8 cellular contexts compared by ENCODE assay signal in the genomic region with DNA sequence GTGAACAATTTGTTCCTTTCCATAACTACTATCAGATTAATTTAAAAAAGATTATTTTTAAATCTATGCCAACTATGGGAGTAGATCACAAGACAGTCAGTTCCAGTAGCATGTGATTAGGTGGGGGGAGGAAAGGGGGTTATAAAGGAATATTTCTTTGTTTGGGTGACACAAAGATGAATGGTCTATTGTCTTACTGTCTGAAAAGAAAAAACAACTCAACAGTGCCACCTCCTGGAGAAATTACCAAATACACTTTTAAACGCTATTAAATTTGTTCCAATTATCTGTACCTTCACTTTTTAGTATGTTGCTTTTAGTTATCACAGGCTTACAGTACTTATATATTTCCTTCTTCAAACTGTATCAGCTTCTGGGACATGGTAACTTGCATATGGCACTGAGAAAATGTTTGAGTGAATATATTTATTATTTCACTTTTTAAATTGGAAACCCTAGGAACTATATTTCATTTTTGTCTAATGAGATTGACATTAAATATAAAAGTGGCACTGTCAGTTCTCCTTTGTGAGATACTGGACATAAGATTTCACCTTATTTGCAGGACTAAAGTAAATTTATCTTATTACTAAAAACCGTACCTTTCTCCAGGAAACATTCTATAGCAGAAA. TPM values are rescaled to one million over a fixed set of nuclear protein-coding genes. Genes with fewer than 3 reads are reported as not detected.
A peak's percentile ranks its signal among the peaks of the same experiment; 100 is the strongest.
DNase-seq lines count a peak whose midpoint lies in the region; ATAC-seq, FAIRE-seq and TF ChIP-seq lines count a peak whose summit lies in the region.

No MANE protein-coding gene starts in this region.

- no peak overlapping the region for H3K4me2 ChIP-seq in Loucy (ENCODE audit: low read depth, low read length, poor library complexity, severe bottlenecking)

- H4K20me1 ChIP-seq in Loucy (ENCODE audit: insufficient read depth, low read length, poor library complexity, severe bottlenecking) = peaks cover 9% of the 10 kb centered on the region

- no peak overlapping the region for H3K9ac ChIP-seq in Loucy (ENCODE audit: low read depth, low read length, poor library complexity, severe bottlenecking)

- DNase-seq in coronary artery (ENCODE audit: low spot score) (no peak), lung (ENCODE audit: low spot score) (no peak)
- DNase-seq in effector CD8-positive, alpha-beta T cell (lab: John Stamatoyannopoulos, UW) = no peak

- ATAC-seq in lung (ENCODE audit: insufficient read depth, low FRiP score) (no peak), HG03139 (IDR thresholded peaks at IDR 0.05; ENCODE audit: unreplicated experiment) (no peak), HG02623 (IDR thresholded peaks at IDR 0.05; ENCODE audit: unreplicated experiment) (no peak)

- H3K9me2 ChIP-seq in Loucy (replicated peaks; ENCODE audit: low read depth, low read length) = no peaks in the 10 kb centered on the region

- peak; percentile 96 for FAIRE-seq in G401.6 (lab: Jason Lieb, UNC)

- H3K27ac ChIP-seq in coronary artery (no peak overlapping the region), lung (ENCODE audit: low read depth in 1 of 2, low read length in 1 of 2) (no peak overlapping the region)

- H3K4me3 ChIP-seq in Loucy (ENCODE audit: low read length, poor library complexity, severe bottlenecking) (no peak overlapping the region), coronary artery (no peak overlapping the region), lung (no peak overlapping the region)

- 43 to 48% methylated on average over 2 of the region's 2 CpGs for WGBS in lung, 2 donors

- peaks cover 25% of the 10 kb centered on the region; the same call in 1 of the 2 replicates for H3K36me3 ChIP-seq in Loucy (ENCODE audit: insufficient read depth, low read length)
- H3K36me3 ChIP-seq in lung (ENCODE audit: control insufficient read depth in 2 of 2, insufficient read depth in 2 of 2, low read length in 2 of 2) = peaks cover 7 to 10% of the 10 kb centered on the region in 2 donors

- H3K4me1 ChIP-seq in Loucy (ENCODE audit: insufficient read depth, low read length, poor library complexity, severe bottlenecking) (peaks cover 28% of the 10 kb centered on the region), lung (ENCODE audit: control insufficient read depth in 2 of 2, insufficient read depth in 2 of 2, low read length in 2 of 2) (peaks cover 1 to 4% of the 10 kb centered on the region in 2 donors)

- H2AFZ ChIP-seq in Loucy (ENCODE audit: low read length) = peak overlapping the region; percentile 2; the same call in 1 of the 2 replicates

- H3K79me2 ChIP-seq in Loucy (ENCODE audit: insufficient read depth, low read length) = peaks cover 27% of the 10 kb centered on the region

- H3K9me3 ChIP-seq in Loucy (ENCODE audit: insufficient read depth, low read depth, low read length) (no peaks in the 10 kb centered on the region), lung (ENCODE audit: control insufficient read depth in 2 of 2, insufficient read depth in 1 of 2, low read length in 1 of 2) (no peaks in the 10 kb centered on the region)

- H3K27me3 ChIP-seq in Loucy (ENCODE audit: insufficient read depth, low read length, poor library complexity, severe bottlenecking) = no peaks in the 10 kb centered on the region
- no peaks in the 10 kb centered on the region for H3K27me3 ChIP-seq in lung (ENCODE audit: control insufficient read depth, insufficient read depth)

- no peaks in the 10 kb centered on the region for H3F3A ChIP-seq in Loucy (ENCODE audit: low read depth)

- TF ChIP-seq CTCF in Loucy (conservative IDR thresholded peaks at IDR 0.05; ENCODE audit: low read length) (peak; percentile 73), coronary artery (IDR thresholded peaks at IDR 0.05) (peak; percentile 31), lung (IDR thresholded peaks at IDR 0.05; ENCODE audit: control extremely low read depth, extremely low read depth) (peak; percentile 57)

TF ChIP-seq in PFSK-1, 5 proteins besides CTCF, POLR2A, EP300 and RAD21:
- TF ChIP-seq, protein P1, sequence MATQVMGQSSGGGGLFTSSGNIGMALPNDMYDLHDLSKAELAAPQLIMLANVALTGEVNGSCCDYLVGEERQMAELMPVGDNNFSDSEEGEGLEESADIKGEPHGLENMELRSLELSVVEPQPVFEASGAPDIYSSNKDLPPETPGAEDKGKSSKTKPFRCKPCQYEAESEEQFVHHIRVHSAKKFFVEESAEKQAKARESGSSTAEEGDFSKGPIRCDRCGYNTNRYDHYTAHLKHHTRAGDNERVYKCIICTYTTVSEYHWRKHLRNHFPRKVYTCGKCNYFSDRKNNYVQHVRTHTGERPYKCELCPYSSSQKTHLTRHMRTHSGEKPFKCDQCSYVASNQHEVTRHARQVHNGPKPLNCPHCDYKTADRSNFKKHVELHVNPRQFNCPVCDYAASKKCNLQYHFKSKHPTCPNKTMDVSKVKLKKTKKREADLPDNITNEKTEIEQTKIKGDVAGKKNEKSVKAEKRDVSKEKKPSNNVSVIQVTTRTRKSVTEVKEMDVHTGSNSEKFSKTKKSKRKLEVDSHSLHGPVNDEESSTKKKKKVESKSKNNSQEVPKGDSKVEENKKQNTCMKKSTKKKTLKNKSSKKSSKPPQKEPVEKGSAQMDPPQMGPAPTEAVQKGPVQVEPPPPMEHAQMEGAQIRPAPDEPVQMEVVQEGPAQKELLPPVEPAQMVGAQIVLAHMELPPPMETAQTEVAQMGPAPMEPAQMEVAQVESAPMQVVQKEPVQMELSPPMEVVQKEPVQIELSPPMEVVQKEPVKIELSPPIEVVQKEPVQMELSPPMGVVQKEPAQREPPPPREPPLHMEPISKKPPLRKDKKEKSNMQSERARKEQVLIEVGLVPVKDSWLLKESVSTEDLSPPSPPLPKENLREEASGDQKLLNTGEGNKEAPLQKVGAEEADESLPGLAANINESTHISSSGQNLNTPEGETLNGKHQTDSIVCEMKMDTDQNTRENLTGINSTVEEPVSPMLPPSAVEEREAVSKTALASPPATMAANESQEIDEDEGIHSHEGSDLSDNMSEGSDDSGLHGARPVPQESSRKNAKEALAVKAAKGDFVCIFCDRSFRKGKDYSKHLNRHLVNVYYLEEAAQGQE (IDR thresholded peaks at IDR 0.05; ENCODE audit: insufficient read depth in 1 of 2, low read depth in 2 of 2, low read length in 2 of 2) = no peak
- peak; percentile 39; the same call in 1 of the 2 replicates for TF ChIP-seq POLR2AphosphoS5 (IDR thresholded peaks at IDR 0.05; ENCODE audit: low read depth, low read length)

RNA-seq across cellular contexts. Expression of gene SORT1, which starts 1.7 kb away (rescaled TPM):
- polyA plus RNA-seq in PFSK-1 (2012; ENCODE audit: insufficient read length, low read depth) = 6.4 TPM
- 100 to 1,000 TPM in 1 of 2 donors, 10 to 100 TPM in 1; 61.7 to 135 TPM for total RNA-seq in lung
- polyA plus RNA-seq in lung = 10 to 100 TPM; 39.0 to 53.1 TPM

RNA-seq across cellular contexts. Expression of gene PSMA5, which starts 26.8 kb away (rescaled TPM):
- 141 TPM for polyA plus RNA-seq in PFSK-1 (2012; ENCODE audit: insufficient read length, low read depth)
- 10 to 100 TPM; 33.8 to 93.0 TPM for total RNA-seq in lung
- 10 to 100 TPM; 57.1 to 86.6 TPM for polyA plus RNA-seq in lung
